Comparison of ENCODE assay signal across 14 cellular contexts in genomic region chr6:98880486-98880885, GRCh38. TPM values are rescaled to one million over a fixed set of nuclear protein-coding genes. Genes with fewer than 3 reads are reported as not detected.
A peak's percentile ranks its signal among the peaks of the same experiment; 100 is the strongest.
DNase-seq lines count a peak whose midpoint lies in the region; ATAC-seq lines count a peak whose summit lies in the region.
"Had no signal": no experiment of that assay in that cellular context is flagged by ENCODE, and none has a peak within 500 bp of the region (broad histone marks: within the 10 kb centered on the region; RNA-seq: fewer than 3 reads in every experiment).

No MANE protein-coding gene starts in this region.

- no peaks in the 10 kb centered on the region for H3K27me3 Mint-ChIP-seq in activated CD4-positive, alpha-beta memory T cell treated with anti-CD3 and anti-CD28 coated beads, Interleukin-2, amount 10 ng/mL, durations not matched to agents 7 days and 5 days

- DNase-seq in NCI-H1436 treated with DMSO at 0.1 percent for 48 hours (lab: John Stamatoyannopoulos, UW) (peak; percentile 27), COR-L47 (lab: John Stamatoyannopoulos, UW) (no peak), DMS79 (lab: John Stamatoyannopoulos, UW) (no peak), NCI-H146 (lab: John Stamatoyannopoulos, UW) (no peak)
- DNase-seq in activated CD4-positive, alpha-beta memory T cell treated with anti-CD3 and anti-CD28 coated beads, Interleukin-2, amount 10 ng/mL, durations not matched to agents 7 days and 5 days = no peak
- DNase-seq: activated effector memory CD4-positive, alpha-beta T cell treated with anti-CD3 and anti-CD28 coated beads, Interleukin-2, amount 50 U/mL, for 16 hours; Caco-2; NCI-H510A had no signal

- peaks cover 4% of the 10 kb centered on the region for H3K36me3 Mint-ChIP-seq in activated CD4-positive, alpha-beta memory T cell treated with anti-CD3 and anti-CD28 coated beads, Interleukin-2, amount 10 ng/mL, durations not matched to agents 7 days and 5 days (ENCODE audit: low read depth)

- CTCF ChIA-PET in activated CD4-positive, alpha-beta memory T cell treated with anti-CD3 and anti-CD28 coated beads, Interleukin-2, amount 10 ng/mL, durations not matched to agents 7 days and 5 days (lab: Charles Lee) = interaction anchor here (1.5 kb wide), 1 partner anchor 8 kb away, joined by 3 read pairs; no protein-coding TSS in a partner anchor

- H3K27ac Mint-ChIP-seq in activated CD4-positive, alpha-beta memory T cell treated with anti-CD3 and anti-CD28 coated beads, Interleukin-2, amount 10 ng/mL, durations not matched to agents 7 days and 5 days = no peak overlapping the region

- ATAC-seq in GM18498 (IDR thresholded peaks at IDR 0.05; ENCODE audit: unreplicated experiment) = peak; percentile 94
- ATAC-seq in GM19438 (IDR thresholded peaks at IDR 0.05; ENCODE audit: low read depth, unreplicated experiment) = peak; percentile 95
- ATAC-seq in HG02981 (IDR thresholded peaks at IDR 0.05; ENCODE audit: unreplicated experiment) = peak; percentile 98
- ATAC-seq: HCT116 had no signal

- H3K9me3 Mint-ChIP-seq in activated CD4-positive, alpha-beta memory T cell treated with anti-CD3 and anti-CD28 coated beads, Interleukin-2, amount 10 ng/mL, durations not matched to agents 7 days and 5 days = no peaks in the 10 kb centered on the region

- peaks cover 6% of the 10 kb centered on the region for H3K4me1 Mint-ChIP-seq in activated CD4-positive, alpha-beta memory T cell treated with anti-CD3 and anti-CD28 coated beads, Interleukin-2, amount 10 ng/mL, durations not matched to agents 7 days and 5 days

- POLR2A ChIA-PET in activated CD4-positive, alpha-beta memory T cell treated with anti-CD3 and anti-CD28 coated beads, Interleukin-2, amount 10 ng/mL, durations not matched to agents 7 days and 5 days (lab: Charles Lee) = no interaction called here

- H3K4me3 Mint-ChIP-seq in activated CD4-positive, alpha-beta memory T cell treated with anti-CD3 and anti-CD28 coated beads, Interleukin-2, amount 10 ng/mL, durations not matched to agents 7 days and 5 days = no peak overlapping the region

RNA-seq across cellular contexts. Expression of gene POU3F2, which starts 46.1 kb away (rescaled TPM):
- total RNA-seq in activated CD4-positive, alpha-beta memory T cell treated with anti-CD3 and anti-CD28 coated beads, Interleukin-2, amount 10 ng/mL, durations not matched to agents 7 days and 5 days = not detected
- total RNA-seq: Caco-2; osteoblast; T-helper 1 cell treated with Interleukin-12 subunit alpha and Interleukin-12 subunit beta and Interleukin-4 antibody, amounts not matched to agents 30 ng/mL and 1 ng/mL, for 36 hours had no signal
